Comparison of ENCODE assay signal across 8 cellular contexts in genomic region chr3:156677120-156677479, GRCh38. TPM values are rescaled to one million over a fixed set of nuclear protein-coding genes. Genes with fewer than 3 reads are reported as not detected.
A peak's percentile ranks its signal among the peaks of the same experiment; 100 is the strongest.
DNase-seq lines count a peak whose midpoint lies in the region; ATAC-seq and TF ChIP-seq lines count a peak whose summit lies in the region.

No MANE protein-coding gene starts in this region.

- DNase-seq in cardiac muscle cell (ENCODE audit: low read depth in 1 of 2, low spot score in 1 of 2) (no peak), cardiac septum (ENCODE audit: low spot score) (no peak), WERI-Rb-1 (no peak), esophagus muscularis mucosa (ENCODE audit: extremely low spot score) (no peak), posterior vena cava (ENCODE audit: low spot score) (no peak), activated gamma-delta T cell (lab: John Stamatoyannopoulos, UW) (no peak)
- DNase-seq in stimulated activated naive CD4-positive, alpha-beta T cell treated with Interleukin-2 at 50 U/mL for 16 hours (lab: John Stamatoyannopoulos, UW), result peak; percentile 14

- H3K36me3 ChIP-seq in cardiac muscle cell, result peaks cover 45% of the 10 kb centered on the region
- H3K36me3 ChIP-seq in WERI-Rb-1, result peaks cover 26% of the 10 kb centered on the region
- peaks cover 0 to 29% (median 10%) of the 10 kb centered on the region in 4 donors for H3K36me3 ChIP-seq in esophagus muscularis mucosa

- no peak for TF ChIP-seq EP300 in esophagus muscularis mucosa (IDR thresholded peaks at IDR 0.05)

- H3K27ac ChIP-seq in cardiac muscle cell (no peak overlapping the region), WERI-Rb-1 (no peak overlapping the region; the same call in 1 of the 2 replicates), esophagus muscularis mucosa (replicated peaks in 1 of 4) (peak overlapping the region in 3 of 4 donors; percentile 92 to 98 (median 97))

- H3K4me1 ChIP-seq in cardiac muscle cell (ENCODE audit: low read depth), result peaks cover 51% of the 10 kb centered on the region
- H3K4me1 ChIP-seq in esophagus muscularis mucosa, result peaks cover 29 to 69% (median 60%) of the 10 kb centered on the region in 4 donors

- H3K27me3 ChIP-seq in cardiac muscle cell (no peaks in the 10 kb centered on the region), WERI-Rb-1 (ENCODE audit: insufficient read depth, low read depth, severe bottlenecking) (no peaks in the 10 kb centered on the region), esophagus muscularis mucosa (no peaks in the 10 kb centered on the region)

- 79% methylated on average over 1 of the region's 1 CpG for WGBS in esophagus muscularis mucosa

- no peak for ATAC-seq in HG03108 (IDR thresholded peaks at IDR 0.05; ENCODE audit: unreplicated experiment)

- TF ChIP-seq CTCF in cardiac muscle cell (IDR thresholded peaks at IDR 0.05; ENCODE audit: low read depth, low read length), result no peak
- TF ChIP-seq CTCF in WERI-Rb-1 (IDR thresholded peaks at IDR 0.05; ENCODE audit: low read depth, low read length), result no peak
- TF ChIP-seq CTCF in esophagus muscularis mucosa (IDR thresholded peaks at IDR 0.05), result no peak

- no peak for TF ChIP-seq POLR2A in esophagus muscularis mucosa (IDR thresholded peaks at IDR 0.05; ENCODE audit: low read depth)

- H3K4me3 ChIP-seq in cardiac muscle cell (peak overlapping the region; percentile 99), WERI-Rb-1 (ENCODE audit: low read depth, low read length) (0 out of 2 replicates have a peak overlapping the region, but pooled peaks have one; percentile 10), esophagus muscularis mucosa (peak overlapping the region; percentile 79 to 96 (median 86))

- intact Hi-C loops in cardiac septum (cut with DNase I) (no loop called here), esophagus muscularis mucosa (cut with DNase I) (loop anchor here (5.0 kb wide), 1 partner anchor 460 kb away; no protein-coding TSS in a partner anchor), posterior vena cava (cut with DNase I) (loop anchor here (5.0 to 10.0 kb wide), 5 partner anchors 122 to 460 kb away; partner anchors contain the start of genes LEKR1 (in 1 of the 2) and SSR3 (in 1 of the 2))

- H3K9me3 ChIP-seq in cardiac muscle cell (ENCODE audit: low read depth) (no peaks in the 10 kb centered on the region), WERI-Rb-1 (ENCODE audit: severe bottlenecking) (no peaks in the 10 kb centered on the region), esophagus muscularis mucosa (no peaks in the 10 kb centered on the region)

RNA-seq across cellular contexts. Expression of gene TIPARP, which starts 2.7 kb away (rescaled TPM):
- total RNA-seq in cardiac muscle cell, result 71.4 and 115 TPM in 2 replicates
- polyA plus RNA-seq in cardiac muscle cell, result 22.2 and 37.1 TPM in 2 replicates
- total RNA-seq in cardiac septum, result 17.9 TPM
- 10 to 100 TPM; 61.9 to 94.8 (median 78.5) TPM for total RNA-seq in esophagus muscularis mucosa
- total RNA-seq in posterior vena cava, result 10 to 100 TPM; 26.5 to 30.2 TPM

Comparison
In these comparisons a context has a peak if more than half of its experiments do, and no peak if none do; other contexts are left out.
1. H3K27ac ChIP-seq: peak in esophagus muscularis mucosa (3 of 4); none in cardiac muscle cell (single experiment) and WERI-Rb-1 (single experiment).
2. H3K4me3 ChIP-seq: peak in every context shown above with its lines; median percentile 99 in cardiac muscle cell; 86 in esophagus muscularis mucosa; 10 in WERI-Rb-1.